1 cellular context compared by ENCODE assay signal in genomic region chr3:146200461-146201220, GRCh38.
A peak's percentile ranks its signal among the peaks of the same experiment; 100 is the strongest.
TF ChIP-seq lines count a peak whose summit lies in the region.

No MANE protein-coding gene starts in this region.

TF ChIP-seq in HepG2, 621 proteins besides CTCF, POLR2A, EP300 and RAD21 (continued from another document):
- TF ChIP-seq MAFK (conservative IDR thresholded peaks at IDR 0.05 in 1 of 2, IDR thresholded peaks at IDR 0.05 in 1 of 2; ENCODE audit: low read length in 2 of 2), result peak; percentile 12 to 77; a peak in 2 of 4 replicates
- no peak for TF ChIP-seq PTBP1 (IDR thresholded peaks at IDR 0.05; ENCODE audit: low read depth, low read length, poor library complexity, severe bottlenecking)
